In the genomic region with DNA sequence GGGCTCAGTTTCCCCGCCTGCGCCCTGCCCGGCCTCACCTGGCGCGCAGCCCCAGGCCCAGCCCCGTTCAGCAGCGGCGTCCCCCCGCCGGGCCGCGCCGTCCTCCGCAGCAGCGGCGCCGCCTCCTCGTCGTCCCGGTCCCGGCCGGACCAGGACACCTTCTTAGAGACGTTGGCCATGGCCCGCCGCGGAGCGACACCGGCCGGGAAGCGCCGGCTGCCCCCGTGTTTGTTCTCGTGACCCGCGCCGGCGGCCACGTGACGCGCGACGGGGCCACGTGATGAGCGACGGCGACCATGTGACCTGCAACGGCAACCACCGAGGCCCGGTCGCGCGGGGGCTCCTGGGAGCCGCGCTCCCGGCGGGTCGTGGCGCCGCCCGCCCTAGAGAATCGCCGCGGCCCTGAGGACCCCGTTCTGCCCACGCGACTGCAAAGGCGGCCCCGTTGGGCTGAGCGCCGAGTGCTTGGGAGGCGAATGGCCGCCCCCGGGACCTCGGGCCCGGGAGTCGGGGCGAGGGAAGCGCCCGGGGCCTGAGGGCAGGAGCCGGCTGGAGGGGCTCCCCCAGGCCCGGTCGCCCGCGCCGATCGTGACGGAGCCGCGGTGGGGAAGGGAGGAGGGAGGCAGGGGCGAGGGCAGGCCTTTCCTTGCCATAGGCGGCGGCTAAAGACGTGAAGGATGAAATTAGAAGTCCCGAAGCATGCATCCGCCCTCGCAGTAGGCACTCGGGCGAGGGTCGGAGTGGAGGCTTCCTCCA, we compare ENCODE assay signal across 1 cellular context.
TF ChIP-seq lines count a peak whose summit lies in the region.

Gene CLCN7, minus strand, starts transcription at position 233 of the 756 bp plus-strand sequence. Its CDS starts 54 bp downstream, at position 179.

TF ChIP-seq in HepG2, 621 proteins besides CTCF, POLR2A, EP300 and RAD21 (continued from another document and continues in another):
- TF ChIP-seq DMTF1 (CRISPR knock-in tag; IDR thresholded peaks at IDR 0.05), result peak; percentile 53; the same call in 1 of the 2 replicates
- peak; percentile 69; the same call in 1 of the 2 replicates for TF ChIP-seq BORCS8-MEF2B (CRISPR knock-in tag; IDR thresholded peaks at IDR 0.05)
- peak; percentile 96 for TF ChIP-seq ZNF639 (CRISPR knock-in tag; conservative IDR thresholded peaks at IDR 0.05)
- TF ChIP-seq, protein P1, sequence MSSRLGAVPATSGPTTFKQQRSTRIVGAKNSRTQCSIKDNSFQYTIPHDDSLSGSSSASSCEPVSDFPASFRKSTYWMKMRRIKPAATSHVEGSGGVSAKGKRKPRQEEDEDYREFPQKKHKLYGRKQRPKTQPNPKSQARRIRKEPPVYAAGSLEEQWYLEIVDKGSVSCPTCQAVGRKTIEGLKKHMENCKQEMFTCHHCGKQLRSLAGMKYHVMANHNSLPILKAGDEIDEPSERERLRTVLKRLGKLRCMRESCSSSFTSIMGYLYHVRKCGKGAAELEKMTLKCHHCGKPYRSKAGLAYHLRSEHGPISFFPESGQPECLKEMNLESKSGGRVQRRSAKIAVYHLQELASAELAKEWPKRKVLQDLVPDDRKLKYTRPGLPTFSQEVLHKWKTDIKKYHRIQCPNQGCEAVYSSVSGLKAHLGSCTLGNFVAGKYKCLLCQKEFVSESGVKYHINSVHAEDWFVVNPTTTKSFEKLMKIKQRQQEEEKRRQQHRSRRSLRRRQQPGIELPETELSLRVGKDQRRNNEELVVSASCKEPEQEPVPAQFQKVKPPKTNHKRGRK (CRISPR knock-in tag; IDR thresholded peaks at IDR 0.05), result no peak
- TF ChIP-seq, protein P2, sequence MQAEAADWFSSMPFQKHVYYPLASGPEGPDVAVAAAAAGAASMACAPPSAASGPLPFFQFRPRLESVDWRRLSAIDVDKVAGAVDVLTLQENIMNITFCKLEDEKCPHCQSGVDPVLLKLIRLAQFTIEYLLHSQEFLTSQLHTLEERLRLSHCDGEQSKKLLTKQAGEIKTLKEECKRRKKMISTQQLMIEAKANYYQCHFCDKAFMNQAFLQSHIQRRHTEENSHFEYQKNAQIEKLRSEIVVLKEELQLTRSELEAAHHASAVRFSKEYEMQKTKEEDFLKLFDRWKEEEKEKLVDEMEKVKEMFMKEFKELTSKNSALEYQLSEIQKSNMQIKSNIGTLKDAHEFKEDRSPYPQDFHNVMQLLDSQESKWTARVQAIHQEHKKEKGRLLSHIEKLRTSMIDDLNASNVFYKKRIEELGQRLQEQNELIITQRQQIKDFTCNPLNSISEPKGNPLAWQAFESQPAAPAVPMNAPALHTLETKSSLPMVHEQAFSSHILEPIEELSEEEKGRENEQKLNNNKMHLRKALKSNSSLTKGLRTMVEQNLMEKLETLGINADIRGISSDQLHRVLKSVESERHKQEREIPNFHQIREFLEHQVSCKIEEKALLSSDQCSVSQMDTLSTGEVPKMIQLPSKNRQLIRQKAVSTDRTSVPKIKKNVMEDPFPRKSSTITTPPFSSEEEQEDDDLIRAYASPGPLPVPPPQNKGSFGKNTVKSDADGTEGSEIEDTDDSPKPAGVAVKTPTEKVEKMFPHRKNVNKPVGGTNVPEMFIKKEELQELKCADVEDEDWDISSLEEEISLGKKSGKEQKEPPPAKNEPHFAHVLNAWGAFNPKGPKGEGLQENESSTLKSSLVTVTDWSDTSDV (CRISPR knock-in tag; IDR thresholded peaks at IDR 0.05), result no peak; the same call in 1 of the 2 replicates
- peak; percentile 98 for TF ChIP-seq ATF7-NPFF (CRISPR knock-in tag; IDR thresholded peaks at IDR 0.05; ENCODE audit: low read depth)
- no peak for TF ChIP-seq ZBTB46 (CRISPR knock-in tag; IDR thresholded peaks at IDR 0.05; ENCODE audit: borderline replicate concordance)
- peak; percentile 86 for TF ChIP-seq ZNF547 (CRISPR knock-in tag; IDR thresholded peaks at IDR 0.05)
- peak; percentile 34; the same call in 1 of the 2 replicates for TF ChIP-seq NR2F2 (IDR thresholded peaks at IDR 0.05; ENCODE audit: borderline replicate concordance, low read depth)
- no peak for TF ChIP-seq ARID2 (CRISPR knock-in tag; IDR thresholded peaks at IDR 0.05; ENCODE audit: borderline replicate concordance)
- 0 out of 2 replicates have a peak, but pooled peaks have one; percentile 43 for TF ChIP-seq PPARG (CRISPR knock-in tag; conservative IDR thresholded peaks at IDR 0.05)
- TF ChIP-seq ZNF232 (CRISPR knock-in tag; IDR thresholded peaks at IDR 0.05; ENCODE audit: borderline replicate concordance), result peak; percentile 79; the same call in 1 of the 2 replicates
- TF ChIP-seq, protein P3, sequence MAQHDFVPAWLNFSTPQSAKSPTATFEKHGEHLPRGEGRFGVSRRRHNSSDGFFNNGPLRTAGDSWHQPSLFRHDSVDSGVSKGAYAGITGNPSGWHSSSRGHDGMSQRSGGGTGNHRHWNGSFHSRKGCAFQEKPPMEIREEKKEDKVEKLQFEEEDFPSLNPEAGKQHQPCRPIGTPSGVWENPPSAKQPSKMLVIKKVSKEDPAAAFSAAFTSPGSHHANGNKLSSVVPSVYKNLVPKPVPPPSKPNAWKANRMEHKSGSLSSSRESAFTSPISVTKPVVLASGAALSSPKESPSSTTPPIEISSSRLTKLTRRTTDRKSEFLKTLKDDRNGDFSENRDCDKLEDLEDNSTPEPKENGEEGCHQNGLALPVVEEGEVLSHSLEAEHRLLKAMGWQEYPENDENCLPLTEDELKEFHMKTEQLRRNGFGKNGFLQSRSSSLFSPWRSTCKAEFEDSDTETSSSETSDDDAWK (CRISPR knock-in tag; IDR thresholded peaks at IDR 0.05), result no peak
- TF ChIP-seq FOXK2 (IDR thresholded peaks at IDR 0.05), result no peak
- no peak for TF ChIP-seq PHB2 (IDR thresholded peaks at IDR 0.05; ENCODE audit: partially characterized antibody)
- no peak; the same call in 1 of the 2 replicates for TF ChIP-seq ZNF136 (CRISPR knock-in tag; IDR thresholded peaks at IDR 0.05; ENCODE audit: low read depth)
- peak; percentile 66; the same call in 1 of the 2 replicates for TF ChIP-seq TSC22D2 (CRISPR knock-in tag; IDR thresholded peaks at IDR 0.05; ENCODE audit: borderline replicate concordance)
- no peak for TF ChIP-seq TAF15 (IDR thresholded peaks at IDR 0.05; ENCODE audit: low read depth, low read length, poor library complexity, severe bottlenecking)
- no peak for TF ChIP-seq RFX3 (CRISPR knock-in tag; IDR thresholded peaks at IDR 0.05)
- no peak for TF ChIP-seq MAFG (CRISPR knock-in tag; IDR thresholded peaks at IDR 0.05)
- TF ChIP-seq ATF4 (CRISPR knock-in tag; IDR thresholded peaks at IDR 0.05), result no peak; a peak in 1 of 4 replicates
- TF ChIP-seq LBX2 (CRISPR knock-in tag; IDR thresholded peaks at IDR 0.05; ENCODE audit: borderline replicate concordance), result peak; percentile 81; the same call in 1 of the 2 replicates
- no peak for TF ChIP-seq HNRNPH1 (optimal IDR thresholded peaks at IDR 0.05; ENCODE audit: low read depth, low read length)
- no peak for TF ChIP-seq ZSCAN22 (CRISPR knock-in tag; IDR thresholded peaks at IDR 0.05)
- TF ChIP-seq BCLAF1 (IDR thresholded peaks at IDR 0.05), result no peak
- TF ChIP-seq PHF5A (CRISPR knock-in tag; IDR thresholded peaks at IDR 0.05; ENCODE audit: low read depth, unreplicated experiment), result no peak
- TF ChIP-seq ZNF704 (CRISPR knock-in tag; IDR thresholded peaks at IDR 0.05; ENCODE audit: borderline replicate concordance), result peak; percentile 95
- peak; percentile 83 for TF ChIP-seq NR2C2 (CRISPR knock-in tag; IDR thresholded peaks at IDR 0.05; ENCODE audit: borderline replicate concordance)
- TF ChIP-seq ZNF335 (CRISPR knock-in tag; IDR thresholded peaks at IDR 0.05), result peak; percentile 69
- TF ChIP-seq KDM2A (CRISPR knock-in tag; IDR thresholded peaks at IDR 0.05; ENCODE audit: borderline replicate concordance, low read depth), result peak; percentile 89
- no peak for TF ChIP-seq GTF2F1 (IDR thresholded peaks at IDR 0.05; ENCODE audit: low read length)
- TF ChIP-seq TP53 (CRISPR knock-in tag; conservative IDR thresholded peaks at IDR 0.05), result no peak
- no peak for TF ChIP-seq ZNF3 (CRISPR knock-in tag; IDR thresholded peaks at IDR 0.05)
- TF ChIP-seq GTF3A (CRISPR knock-in tag; conservative IDR thresholded peaks at IDR 0.05), result no peak
- TF ChIP-seq ARNTL (CRISPR knock-in tag; IDR thresholded peaks at IDR 0.05), result peak; percentile 97
